10 cellular contexts compared by ENCODE assay signal in the genomic region with DNA sequence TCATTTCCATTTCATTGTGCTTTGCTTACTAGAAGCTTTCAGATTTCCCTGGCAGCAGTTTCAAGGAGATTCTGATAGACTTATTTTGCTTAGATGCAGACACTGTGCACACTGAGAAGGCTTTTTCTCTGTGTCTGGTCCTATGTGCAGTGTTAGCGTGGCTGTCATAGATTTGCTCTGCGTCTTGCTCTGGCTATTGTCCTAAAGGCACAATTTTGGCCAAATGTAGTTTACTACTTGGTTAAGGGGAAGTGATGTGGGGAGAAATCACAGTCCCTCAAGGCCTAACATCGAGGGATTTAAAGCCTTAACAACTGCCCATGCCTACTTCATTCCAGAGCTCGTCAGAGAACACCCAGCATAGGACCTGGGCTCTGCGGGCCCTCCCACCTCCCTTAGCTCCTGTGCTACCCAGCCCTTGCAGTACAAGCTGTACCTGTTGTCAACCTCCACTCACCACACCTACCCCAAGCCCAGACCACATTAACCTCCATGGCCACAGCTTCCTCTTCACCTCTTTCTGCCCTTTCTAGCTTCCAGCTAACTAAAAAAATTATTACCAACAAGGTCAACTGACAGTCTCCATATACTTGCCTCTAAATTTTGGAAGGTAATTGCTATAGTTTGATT. TPM values are rescaled to one million over a fixed set of nuclear protein-coding genes. Genes with fewer than 3 reads are reported as not detected.
DNase-seq lines count a peak whose midpoint lies in the region; ATAC-seq, FAIRE-seq and TF ChIP-seq lines count a peak whose summit lies in the region.
"Had no signal": no experiment of that assay in that cellular context is flagged by ENCODE, and none has a peak within 500 bp of the region (broad histone marks: within the 10 kb centered on the region; RNA-seq: fewer than 3 reads in every experiment).

No MANE protein-coding gene starts in this region.

- no peak for TF ChIP-seq POLR2A in GM18505 (IDR thresholded peaks at IDR 0.05; ENCODE audit: borderline replicate concordance, extremely low read depth, insufficient read depth, insufficient read length)

- no peaks in the 10 kb centered on the region for H3K9me3 ChIP-seq in small intestine (ENCODE audit: control insufficient read depth, low read depth)
- 0 out of 2 replicates have a peak, but pooled peaks cover 3% of the 10 kb centered on the region for H3K9me3 ChIP-seq in SJCRH30 (replicated peaks)
- H3K9me3 ChIP-seq: adrenal gland had no signal

- peaks cover 10% of the 10 kb centered on the region for H3K4me1 Mint-ChIP-seq in glutamatergic neuron (ENCODE audit: low read depth, unreplicated experiment)

- FAIRE-seq in small intestine (lab: Jason Lieb, UNC), result no peak

- no peak overlapping the region for H3K27ac Mint-ChIP-seq in glutamatergic neuron (ENCODE audit: unreplicated experiment)
- H3K27ac Mint-ChIP-seq: nephron had no signal

- no peaks in the 10 kb centered on the region for H3K36me3 ChIP-seq in small intestine (ENCODE audit: control insufficient read depth in 2 of 2, insufficient read depth in 2 of 2, low read length in 2 of 2)
- no peaks in the 10 kb centered on the region for H3K36me3 ChIP-seq in SJCRH30
- H3K36me3 ChIP-seq: adrenal gland had no signal

- H3K4me1 ChIP-seq in small intestine (ENCODE audit: control insufficient read depth in 2 of 2, insufficient read depth in 1 of 2, low read depth in 1 of 2, low read length in 1 of 2) (no peaks in the 10 kb centered on the region), SJCRH30 (no peaks in the 10 kb centered on the region)

- WGBS in small intestine, 3 donors, result 76 to 94% (median 86%) methylated on average over 5 of the region's 5 CpGs

- H3K4me3 ChIP-seq in small intestine (ENCODE audit: low read depth in 1 of 2, low read length in 2 of 2) (no peak overlapping the region), SJCRH30 (no peak overlapping the region)
- H3K4me3 ChIP-seq: adrenal gland had no signal

- H3K9me3 Mint-ChIP-seq in glutamatergic neuron (ENCODE audit: unreplicated experiment), result no peaks in the 10 kb centered on the region
- H3K9me3 Mint-ChIP-seq: nephron had no signal

- TF ChIP-seq CTCF in glutamatergic neuron (IDR thresholded peaks at IDR 0.05; ENCODE audit: partially characterized antibody, unreplicated experiment), result no peak

- H3K4me3 Mint-ChIP-seq in glutamatergic neuron (ENCODE audit: unreplicated experiment), result no peak overlapping the region
- H3K4me3 Mint-ChIP-seq: nephron had no signal

- no peak overlapping the region for H3K27ac ChIP-seq in small intestine (ENCODE audit: low read depth in 1 of 2, low read length in 1 of 2)
- no peak overlapping the region for H3K27ac ChIP-seq in SJCRH30
- no peak overlapping the region for H3K27ac ChIP-seq in substantia nigra (ENCODE audit: low read depth, low read length, poor library complexity, severe bottlenecking)
- H3K27ac ChIP-seq: adrenal gland had no signal

- H3K36me3 Mint-ChIP-seq in glutamatergic neuron (ENCODE audit: unreplicated experiment), result no peaks in the 10 kb centered on the region

- peak; percentile 81 for DNase-seq in activated CD8-positive, alpha-beta memory T cell treated with anti-CD3 and anti-CD28 coated beads, Interleukin-2, amount 50 U/mL, for 48 hours
- DNase-seq in small intestine, result peak; percentile 71
- DNase-seq in SJCRH30, result no peak
- no peak for DNase-seq in substantia nigra (lab: John Stamatoyannopoulos, UW)
- DNase-seq in glutamatergic neuron, result no peak

- H3K27me3 ChIP-seq in small intestine (ENCODE audit: control insufficient read depth in 2 of 2, insufficient read depth in 2 of 2, low read length in 2 of 2) (no peaks in the 10 kb centered on the region), SJCRH30 (no peaks in the 10 kb centered on the region)
- H3K27me3 ChIP-seq: adrenal gland had no signal

- ATAC-seq in GM18505 (IDR thresholded peaks at IDR 0.05; ENCODE audit: unreplicated experiment) (peak; percentile 84), HG03342 (IDR thresholded peaks at IDR 0.05; ENCODE audit: unreplicated experiment) (peak; percentile 78), HG03442 (IDR thresholded peaks at IDR 0.05; ENCODE audit: unreplicated experiment) (no peak)

- H3K27me3 Mint-ChIP-seq in glutamatergic neuron (ENCODE audit: unreplicated experiment), result no peaks in the 10 kb centered on the region

RNA-seq across cellular contexts. Expression of a gene that starts 38.9 kb away (rescaled TPM):
- polyA plus RNA-seq in small intestine, result 1 to 10 TPM in 2 of 3 donors, under 1 TPM in 1; 0.22 to 1.9 (median 1.1) TPM
- 16.4 and 20.3 TPM in 2 replicates for total RNA-seq in SJCRH30 (2014; rRNA removed; shearing (Covaris generic))
- 74.6 TPM for total RNA-seq in glutamatergic neuron (ENCODE audit: unreplicated experiment)

Comparison
In these comparisons a context has a peak if more than half of its experiments do, and no peak if none do; other contexts are left out.
1. DNase-seq: peak in activated CD8-positive, alpha-beta memory T cell treated with anti-CD3 and anti-CD28 coated beads, Interleukin-2, amount 50 U/mL, for 48 hours (single experiment) and small intestine (single experiment); none in SJCRH30 (0 of 2), substantia nigra (0 of 49) and glutamatergic neuron (single experiment).